ENCODE assay signal across 32 cellular contexts in the genomic region with DNA sequence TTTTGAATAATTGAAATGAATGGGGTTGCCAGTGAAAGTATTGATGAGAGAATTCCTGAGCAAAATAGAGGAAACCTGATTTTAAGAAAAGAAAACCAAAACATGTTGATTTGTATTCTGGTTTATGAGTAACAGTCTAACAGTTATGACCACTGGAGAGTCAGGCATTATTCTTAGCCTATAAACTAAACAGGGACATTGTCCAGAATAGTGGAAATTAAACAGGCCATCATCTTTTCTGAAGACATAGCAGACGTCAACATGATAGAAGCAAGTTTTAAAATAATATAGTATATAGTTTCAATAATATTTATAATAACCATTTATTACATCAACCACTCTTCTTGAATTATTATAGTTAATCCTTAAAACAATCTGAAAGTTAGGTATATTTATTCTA.
DNase-seq lines count a peak whose midpoint lies in the region; ATAC-seq, FAIRE-seq and TF ChIP-seq lines count a peak whose summit lies in the region.
"Had no signal": no experiment of that assay in that cellular context is flagged by ENCODE, and none has a peak within 500 bp of the region (broad histone marks: within the 10 kb centered on the region; RNA-seq: fewer than 3 reads in every experiment).

No MANE protein-coding gene starts in this region.

- no peak for ATAC-seq in pancreas
- ATAC-seq: A549; CD8-positive, alpha-beta T cell had no signal

- peak; percentile 23 for FAIRE-seq in A204.1 (lab: Jason Lieb, UNC)
- FAIRE-seq in kidney (lab: Jason Lieb, UNC), result peak; percentile 33
- FAIRE-seq in pancreas (lab: Jason Lieb, UNC), result peak; percentile 51
- FAIRE-seq: A549, D721Med had no signal

- 71 to 91% methylated on average over 1 of the region's 1 CpG for WGBS in pancreas, 2 donors

- no peak overlapping the region for H3K9ac ChIP-seq in kidney (ENCODE audit: low read length in 2 of 2)
- H3K9ac ChIP-seq: BLaER1; BLaER1 treated with 17β-estradiol and CSF1 and Interleukin-3, amounts not matched to agents 10 nM and 100 nM had no signal

- no peak for TF ChIP-seq CTCF in kidney (IDR thresholded peaks at IDR 0.05; ENCODE audit: borderline replicate concordance, extremely low read depth, insufficient read depth)
- TF ChIP-seq CTCF in pancreas (IDR thresholded peaks at IDR 0.05), result no peak

- H3K9me3 ChIP-seq in kidney (ENCODE audit: control insufficient read depth in 1 of 2, low read length in 2 of 2) (no peaks in the 10 kb centered on the region), pancreas (no peaks in the 10 kb centered on the region)
- H3K9me3 ChIP-seq: A549; BE2C; BLaER1; BLaER1 treated with 17β-estradiol and CSF1 and Interleukin-3, amounts not matched to agents 10 nM and 100 nM; Caco-2 had no signal

- no peaks in the 10 kb centered on the region for H3K27me3 ChIP-seq in pancreas
- H3K27me3 ChIP-seq: BE2C; BLaER1; BLaER1 treated with 17β-estradiol and CSF1 and Interleukin-3, amounts not matched to agents 10 nM and 100 nM had no signal

- intact Hi-C loops in kidney (cut with DNase I) (no loop called here), pancreas (cut with DNase I) (no loop called here)

- H3K4me1 ChIP-seq in kidney (ENCODE audit: control insufficient read depth in 1 of 2, insufficient read depth in 1 of 2, low read depth in 1 of 2, low read length in 2 of 2) (no peaks in the 10 kb centered on the region), pancreas (no peaks in the 10 kb centered on the region)
- H3K4me1 ChIP-seq: A549; BE2C; BLaER1; BLaER1 treated with 17β-estradiol and CSF1 and Interleukin-3, amounts not matched to agents 10 nM and 100 nM; Caco-2 had no signal

- no peak overlapping the region for H3K4me3 ChIP-seq in kidney (ENCODE audit: low read length in 2 of 2)
- H3K4me3 ChIP-seq in pancreas, result no peak overlapping the region
- H3K4me3 ChIP-seq: A549; BLaER1; BLaER1 treated with 17β-estradiol and CSF1 and Interleukin-3, amounts not matched to agents 10 nM and 100 nM had no signal

- H3K36me3 ChIP-seq in kidney (ENCODE audit: control insufficient read depth in 1 of 2, insufficient read depth in 2 of 2, low read length in 2 of 2), result no peaks in the 10 kb centered on the region
- no peaks in the 10 kb centered on the region for H3K36me3 ChIP-seq in pancreas
- H3K36me3 ChIP-seq: BE2C; BLaER1; BLaER1 treated with 17β-estradiol and CSF1 and Interleukin-3, amounts not matched to agents 10 nM and 100 nM had no signal

- DNase-seq in kidney (no peak), pancreas (no peak), middle frontal gyrus (ENCODE audit: extremely low spot score, low spot score) (no peak)
- DNase-seq in activated effector memory CD4-positive, alpha-beta T cell treated with anti-CD3 and anti-CD28 coated beads, Interleukin-2, amount 50 U/mL, for 16 hours, result no peak
- no peak for DNase-seq in activated effector memory CD4-positive, alpha-beta T cell treated with Interleukin-2 at 50 U/mL for 16 hours
- DNase-seq: 8988T; ACHN; AML-193; BE2C; C1 segment of cervical spinal cord; Caco-2; Calu3; CD4-positive, alpha-beta memory T cell; CD4-positive, alpha-beta T cell; CD4-positive, CD25-positive, alpha-beta regulatory T cell; CD8-positive, alpha-beta memory T cell; CD8-positive, alpha-beta T cell; COR-L47; DMS 273 treated with DMSO at 0.1 percent for 48 hours; DMS153; DMS53; DMS79; DMS79 treated with DMSO at 0.1 percent for 48 hours; DND-41; EL had no signal

- H3K27ac ChIP-seq in kidney (ENCODE audit: low read depth in 2 of 2, low read length in 2 of 2) (no peak overlapping the region), pancreas (no peak overlapping the region)
- H3K27ac ChIP-seq: 22Rv1; A549; BLaER1; BLaER1 treated with 17β-estradiol and CSF1 and Interleukin-3, amounts not matched to agents 10 nM and 100 nM; C4-2B had no signal
